Comparison of ENCODE assay signal across 8 cellular contexts in the genomic region with DNA sequence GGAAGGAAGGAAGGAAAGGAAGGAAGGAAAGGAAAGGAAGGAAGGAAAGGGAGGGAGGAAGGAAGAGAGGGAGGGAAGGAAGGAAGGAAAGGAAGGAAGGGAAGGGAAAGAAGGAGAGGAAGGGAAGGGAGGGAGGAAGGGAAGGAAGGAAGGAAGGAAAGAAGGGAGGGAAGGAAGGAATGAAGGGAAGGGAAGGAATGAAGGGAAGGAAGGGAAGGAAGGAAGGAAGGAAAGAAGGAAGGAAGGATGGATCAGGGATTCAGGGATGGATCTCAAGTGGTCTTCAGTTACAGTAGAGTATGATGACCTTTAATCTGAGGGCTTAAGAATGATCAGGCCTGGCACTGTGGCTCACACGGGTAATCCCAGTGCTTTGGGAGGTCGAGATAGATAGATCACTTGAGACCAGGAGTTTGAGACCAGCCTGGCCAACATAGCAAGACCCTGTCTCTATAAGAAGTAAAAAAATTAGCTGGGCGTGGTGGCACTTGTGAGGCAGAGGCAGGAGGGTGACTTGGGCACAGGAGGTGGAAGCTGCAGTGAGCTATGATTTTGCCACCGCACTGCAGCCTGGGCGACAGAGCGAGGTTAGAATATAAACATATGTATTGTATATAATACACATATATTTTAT. TPM values are rescaled to one million over a fixed set of nuclear protein-coding genes. Genes with fewer than 3 reads are reported as not detected.
DNase-seq lines count a peak whose midpoint lies in the region; ATAC-seq, FAIRE-seq and TF ChIP-seq lines count a peak whose summit lies in the region.

No MANE protein-coding gene starts in this region.

- H3K4me1 Mint-ChIP-seq in naive thymus-derived CD8-positive, alpha-beta T cell: peaks cover 18 to 32% (median 27%) of the 10 kb centered on the region in 4 donors

- H3K4me1 ChIP-seq in A549: peaks cover 11% of the 10 kb centered on the region

- peaks cover 0 to 12% (median 5%) of the 10 kb centered on the region in 3 donors for H3K36me3 Mint-ChIP-seq in naive thymus-derived CD8-positive, alpha-beta T cell

- no peaks in the 10 kb centered on the region for H3K9me3 Mint-ChIP-seq in naive thymus-derived CD8-positive, alpha-beta T cell

- TF ChIP-seq CTCF in A549 (IDR thresholded peaks at IDR 0.05) (no peak), astrocyte of the cerebellum (IDR thresholded peaks at IDR 0.05; ENCODE audit: low read depth, low read length, missing control alignments) (no peak)

- TF ChIP-seq EP300 in A549 (IDR thresholded peaks at IDR 0.05): no peak

- POLR2A ChIA-PET in A549 (lab: Yijun Ruan, JAX): interaction anchor here (0.6 to 4.5 kb wide), 4 partner anchors 40 to 63 kb away, joined by 3 to 48 read pairs (median 7); no protein-coding TSS in a partner anchor
- POLR2A ChIA-PET in naive thymus-derived CD8-positive, alpha-beta T cell (lab: Charles Lee): interaction anchor here (0.6 to 8.9 kb wide), 8 partner anchors 8 to 94 kb away, joined by 3 to 198 read pairs (median 6); a partner anchor contains a TSS

- H3K27ac ChIP-seq in A549 (peak overlapping the region; percentile 90 to 99), KOPT-K1 (ENCODE audit: low read depth, low read length, poor library complexity, severe bottlenecking) (peak overlapping the region; percentile 71)

- CTCF ChIA-PET in A549 (lab: Yijun Ruan, JAX): interaction anchor here (0.6 to 1.0 kb wide), 4 partner anchors 14 to 65 kb away, joined by 3 to 6 read pairs (median 3); no protein-coding TSS in a partner anchor

- DNase-seq in A549 (ENCODE audit: low read depth in 1 of 2, low spot score in 1 of 2) (no peak), astrocyte of the cerebellum (ENCODE audit: low read depth) (no peak), germinal center (ENCODE audit: low spot score) (no peak), hippocampal formation (lab: John Stamatoyannopoulos, UW) (no peak), DMS114 treated with DMSO at 0.1 percent for 48 hours (lab: John Stamatoyannopoulos, UW; ENCODE audit: unreplicated experiment) (no peak)
- peak in 1 of 10 donors; percentile 9 for DNase-seq in naive thymus-derived CD8-positive, alpha-beta T cell

- H3K4me3 Mint-ChIP-seq in naive thymus-derived CD8-positive, alpha-beta T cell: peak overlapping the region; percentile 81 to 95 (median 90)

- H3K27me3 Mint-ChIP-seq in naive thymus-derived CD8-positive, alpha-beta T cell: no peaks in the 10 kb centered on the region

- no peaks in the 10 kb centered on the region for H3K9me3 ChIP-seq in A549
- no peaks in the 10 kb centered on the region for H3K9me3 ChIP-seq in KOPT-K1 (ENCODE audit: insufficient read depth, low read length, poor library complexity, severe bottlenecking)

- WGBS in A549 (ENCODE audit: missing lambda C conversion rate): 90% methylated on average over 6 of the region's 6 CpGs

- in situ Hi-C loops in astrocyte of the cerebellum (cut with HindIII; ENCODE audit: low sequenced_read_pairs): no loop called here

- no peak for TF ChIP-seq POLR2A in A549 (IDR thresholded peaks at IDR 0.05; ENCODE audit: low read length)

- peak overlapping the region; percentile 72 to 98 (median 92) for H3K27ac Mint-ChIP-seq in naive thymus-derived CD8-positive, alpha-beta T cell

- 0 out of 2 replicates have a peak, but pooled peaks cover 11% of the 10 kb centered on the region for H3K36me3 ChIP-seq in KOPT-K1 (ENCODE audit: insufficient read depth, low read length)

- H3K4me3 ChIP-seq in A549: peak overlapping the region; percentile 74
- H3K4me3 ChIP-seq in astrocyte of the cerebellum (ENCODE audit: low read depth, low read length): peak overlapping the region; percentile 29

- peak overlapping the region; percentile 78 for H3K4me2 ChIP-seq in A549

- no peak for ATAC-seq in A549
- peak; percentile 4 to 14 for ATAC-seq in naive thymus-derived CD8-positive, alpha-beta T cell
- ATAC-seq in GM18861 (IDR thresholded peaks at IDR 0.05; ENCODE audit: unreplicated experiment): no peak

- no peak for TF ChIP-seq RAD21 in A549 (conservative IDR thresholded peaks at IDR 0.05 in 1 of 2, IDR thresholded peaks at IDR 0.05 in 1 of 2)

- no peak for FAIRE-seq in A549 (lab: Jason Lieb, UNC)

TF ChIP-seq in A549, 52 proteins besides CTCF, POLR2A, EP300 and RAD21:
- TF ChIP-seq, protein P1, sequence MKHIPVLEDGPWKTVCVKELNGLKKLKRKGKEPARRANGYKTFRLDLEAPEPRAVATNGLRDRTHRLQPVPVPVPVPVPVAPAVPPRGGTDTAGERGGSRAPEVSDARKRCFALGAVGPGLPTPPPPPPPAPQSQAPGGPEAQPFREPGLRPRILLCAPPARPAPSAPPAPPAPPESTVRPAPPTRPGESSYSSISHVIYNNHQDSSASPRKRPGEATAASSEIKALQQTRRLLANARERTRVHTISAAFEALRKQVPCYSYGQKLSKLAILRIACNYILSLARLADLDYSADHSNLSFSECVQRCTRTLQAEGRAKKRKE (CRISPR knock-in tag; IDR thresholded peaks at IDR 0.05; ENCODE audit: low read depth): no peak
- TF ChIP-seq, protein P2, sequence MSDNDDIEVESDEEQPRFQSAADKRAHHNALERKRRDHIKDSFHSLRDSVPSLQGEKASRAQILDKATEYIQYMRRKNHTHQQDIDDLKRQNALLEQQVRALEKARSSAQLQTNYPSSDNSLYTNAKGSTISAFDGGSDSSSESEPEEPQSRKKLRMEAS (IDR thresholded peaks at IDR 0.05): no peak
- TF ChIP-seq MAFK (IDR thresholded peaks at IDR 0.05; ENCODE audit: partially characterized antibody): no peak
- no peak for TF ChIP-seq ZSCAN20 (CRISPR knock-in tag; IDR thresholded peaks at IDR 0.05)
- no peak for TF ChIP-seq CHD4 (IDR thresholded peaks at IDR 0.05; ENCODE audit: borderline replicate concordance)
- TF ChIP-seq, protein P3, sequence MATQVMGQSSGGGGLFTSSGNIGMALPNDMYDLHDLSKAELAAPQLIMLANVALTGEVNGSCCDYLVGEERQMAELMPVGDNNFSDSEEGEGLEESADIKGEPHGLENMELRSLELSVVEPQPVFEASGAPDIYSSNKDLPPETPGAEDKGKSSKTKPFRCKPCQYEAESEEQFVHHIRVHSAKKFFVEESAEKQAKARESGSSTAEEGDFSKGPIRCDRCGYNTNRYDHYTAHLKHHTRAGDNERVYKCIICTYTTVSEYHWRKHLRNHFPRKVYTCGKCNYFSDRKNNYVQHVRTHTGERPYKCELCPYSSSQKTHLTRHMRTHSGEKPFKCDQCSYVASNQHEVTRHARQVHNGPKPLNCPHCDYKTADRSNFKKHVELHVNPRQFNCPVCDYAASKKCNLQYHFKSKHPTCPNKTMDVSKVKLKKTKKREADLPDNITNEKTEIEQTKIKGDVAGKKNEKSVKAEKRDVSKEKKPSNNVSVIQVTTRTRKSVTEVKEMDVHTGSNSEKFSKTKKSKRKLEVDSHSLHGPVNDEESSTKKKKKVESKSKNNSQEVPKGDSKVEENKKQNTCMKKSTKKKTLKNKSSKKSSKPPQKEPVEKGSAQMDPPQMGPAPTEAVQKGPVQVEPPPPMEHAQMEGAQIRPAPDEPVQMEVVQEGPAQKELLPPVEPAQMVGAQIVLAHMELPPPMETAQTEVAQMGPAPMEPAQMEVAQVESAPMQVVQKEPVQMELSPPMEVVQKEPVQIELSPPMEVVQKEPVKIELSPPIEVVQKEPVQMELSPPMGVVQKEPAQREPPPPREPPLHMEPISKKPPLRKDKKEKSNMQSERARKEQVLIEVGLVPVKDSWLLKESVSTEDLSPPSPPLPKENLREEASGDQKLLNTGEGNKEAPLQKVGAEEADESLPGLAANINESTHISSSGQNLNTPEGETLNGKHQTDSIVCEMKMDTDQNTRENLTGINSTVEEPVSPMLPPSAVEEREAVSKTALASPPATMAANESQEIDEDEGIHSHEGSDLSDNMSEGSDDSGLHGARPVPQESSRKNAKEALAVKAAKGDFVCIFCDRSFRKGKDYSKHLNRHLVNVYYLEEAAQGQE (IDR thresholded peaks at IDR 0.05): no peak
- no peak for TF ChIP-seq CHD2 (IDR thresholded peaks at IDR 0.05; ENCODE audit: low read length, partially characterized antibody)
- TF ChIP-seq MYC (IDR thresholded peaks at IDR 0.05; ENCODE audit: borderline replicate concordance, low read length): no peak
- TF ChIP-seq RCOR1 (IDR thresholded peaks at IDR 0.05; ENCODE audit: low read depth, low read length): no peak
- TF ChIP-seq GATA3 (IDR thresholded peaks at IDR 0.05; ENCODE audit: borderline replicate concordance): no peak
- no peak for TF ChIP-seq HOXB13 (CRISPR knock-in tag; IDR thresholded peaks at IDR 0.05; ENCODE audit: low read depth)
- no peak for TF ChIP-seq HOXA7 (CRISPR knock-in tag; IDR thresholded peaks at IDR 0.05)
- TF ChIP-seq, protein P4, sequence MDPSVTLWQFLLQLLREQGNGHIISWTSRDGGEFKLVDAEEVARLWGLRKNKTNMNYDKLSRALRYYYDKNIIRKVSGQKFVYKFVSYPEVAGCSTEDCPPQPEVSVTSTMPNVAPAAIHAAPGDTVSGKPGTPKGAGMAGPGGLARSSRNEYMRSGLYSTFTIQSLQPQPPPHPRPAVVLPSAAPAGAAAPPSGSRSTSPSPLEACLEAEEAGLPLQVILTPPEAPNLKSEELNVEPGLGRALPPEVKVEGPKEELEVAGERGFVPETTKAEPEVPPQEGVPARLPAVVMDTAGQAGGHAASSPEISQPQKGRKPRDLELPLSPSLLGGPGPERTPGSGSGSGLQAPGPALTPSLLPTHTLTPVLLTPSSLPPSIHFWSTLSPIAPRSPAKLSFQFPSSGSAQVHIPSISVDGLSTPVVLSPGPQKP (IDR thresholded peaks at IDR 0.05; ENCODE audit: low read depth, low read length): no peak
TF ChIP-seq in A549: peak in this region for 0.

RNA-seq across cellular contexts. Expression of a gene that starts 0.8 kb away (rescaled TPM):
- 6.8 and 8.3 TPM in 2 replicates for polyA plus RNA-seq in A549 (2011; rRNA removed)
- polyA plus RNA-seq in A549 (2012; cell fraction: cytosol; rRNA removed): 7.4 and 10.0 TPM in 2 replicates
- 27.5 and 29.2 TPM in 2 replicates for polyA plus RNA-seq in A549 (2012; cell fraction: nucleus; rRNA removed)
- polyA plus RNA-seq in A549 (2017; fragmentation: RNase III; extraction: RNeasy Plus Mini Kit Qiagen cat#74134 plus additional on column Dnase treatment): 9.8 to 10.9 TPM (median 10.2 TPM) in 3 replicates
- polyA minus RNA-seq in A549 (2011; rRNA and poly(A)+ RNA removed): 15.7 and 19.4 TPM in 2 replicates
- total RNA-seq in naive thymus-derived CD8-positive, alpha-beta T cell: 10 to 100 TPM; 71.5 to 78.5 TPM
- polyA plus RNA-seq in naive thymus-derived CD8-positive, alpha-beta T cell: 1 to 10 TPM; 2.3 to 5.6 (median 3.6) TPM

Comparison
In these comparisons a context has a peak if more than half of its experiments do, and no peak if none do; other contexts are left out.
1. ATAC-seq: peak in naive thymus-derived CD8-positive, alpha-beta T cell (2 of 2); none in A549 (0 of 2) and GM18861 (single experiment).